ENCODE assay signal across 8 cellular contexts in genomic region chr11:75561426-75562047, GRCh38. TPM values are rescaled to one million over a fixed set of nuclear protein-coding genes. Genes with fewer than 3 reads are reported as not detected.
DNase-seq lines count a peak whose midpoint lies in the region; ATAC-seq and TF ChIP-seq lines count a peak whose summit lies in the region.

No MANE protein-coding gene starts in this region.

- WGBS in prostate gland, result 19% methylated on average over 21 of the region's 21 CpGs

- no peak for TF ChIP-seq POLR2A in NB4 (IDR thresholded peaks at IDR 0.05; ENCODE audit: extremely low read depth, insufficient read length)
- TF ChIP-seq POLR2A in prostate gland (IDR thresholded peaks at IDR 0.05), result no peak

- peak overlapping the region; percentile 98 to 99 for H3K27ac ChIP-seq in prostate gland

- H3K4me1 ChIP-seq in prostate gland (replicated peaks), result peaks cover 35% of the 10 kb centered on the region

- peak overlapping the region; percentile 54 for H3K4me3 ChIP-seq in GM12875 (ENCODE audit: low read depth, low read length)
- H3K4me3 ChIP-seq in NB4 (ENCODE audit: low read depth, low read length), result peak overlapping the region; percentile 84
- H3K4me3 ChIP-seq in epithelial cell of proximal tubule (ENCODE audit: low read depth, low read length), result peak overlapping the region; percentile 86
- peak overlapping the region; percentile 84 to 89 for H3K4me3 ChIP-seq in prostate gland

- DNase-seq in NB4 (ENCODE audit: low read depth) (no peak), epithelial cell of proximal tubule (ENCODE audit: low read depth) (no peak), prostate gland (ENCODE audit: low spot score) (no peak), iPS-NIHi7 (ENCODE audit: extremely low spot score) (no peak), T1000 (lab: John Stamatoyannopoulos, UW) (no peak), AG08396 (ENCODE audit: low spot score) (no peak)

- no peaks in the 10 kb centered on the region for H3K27me3 ChIP-seq in prostate gland (replicated peaks; ENCODE audit: insufficient read depth)

- ATAC-seq in HG03432 (IDR thresholded peaks at IDR 0.05; ENCODE audit: unreplicated experiment), result no peak

- TF ChIP-seq CTCF in GM12875 (IDR thresholded peaks at IDR 0.05; ENCODE audit: borderline replicate concordance, insufficient read depth, low read depth, low read length) (no peak), NB4 (IDR thresholded peaks at IDR 0.05; ENCODE audit: low read depth, low read length) (no peak), epithelial cell of proximal tubule (conservative IDR thresholded peaks at IDR 0.05; ENCODE audit: low read depth, low read length) (no peak), prostate gland (IDR thresholded peaks at IDR 0.05) (no peak)

- no peaks in the 10 kb centered on the region for H3K9me3 ChIP-seq in prostate gland

- H3K36me3 ChIP-seq in prostate gland, result no peaks in the 10 kb centered on the region

- intact Hi-C loops in prostate gland (cut with DNase I), result loop anchor here (5.0 kb wide), 1 partner anchor 251 kb away; no protein-coding TSS in a partner anchor

RNA-seq across cellular contexts. Expression of gene SERPINH1, which starts 0.5 kb away (rescaled TPM):
- total RNA-seq in epithelial cell of proximal tubule, result 231 and 256 TPM in 2 replicates
- 100 to 1,000 TPM; 123 to 189 TPM for total RNA-seq in prostate gland

RNA-seq across cellular contexts. Expression of gene GDPD5, which starts 35.8 kb away (rescaled TPM):
- total RNA-seq in epithelial cell of proximal tubule (8.5 and 17.4 TPM in 2 replicates), prostate gland (10 to 100 TPM in 1 of 2 donors, 1 to 10 TPM in 1; 1.7 to 14.6 TPM)
